In the genomic region with DNA sequence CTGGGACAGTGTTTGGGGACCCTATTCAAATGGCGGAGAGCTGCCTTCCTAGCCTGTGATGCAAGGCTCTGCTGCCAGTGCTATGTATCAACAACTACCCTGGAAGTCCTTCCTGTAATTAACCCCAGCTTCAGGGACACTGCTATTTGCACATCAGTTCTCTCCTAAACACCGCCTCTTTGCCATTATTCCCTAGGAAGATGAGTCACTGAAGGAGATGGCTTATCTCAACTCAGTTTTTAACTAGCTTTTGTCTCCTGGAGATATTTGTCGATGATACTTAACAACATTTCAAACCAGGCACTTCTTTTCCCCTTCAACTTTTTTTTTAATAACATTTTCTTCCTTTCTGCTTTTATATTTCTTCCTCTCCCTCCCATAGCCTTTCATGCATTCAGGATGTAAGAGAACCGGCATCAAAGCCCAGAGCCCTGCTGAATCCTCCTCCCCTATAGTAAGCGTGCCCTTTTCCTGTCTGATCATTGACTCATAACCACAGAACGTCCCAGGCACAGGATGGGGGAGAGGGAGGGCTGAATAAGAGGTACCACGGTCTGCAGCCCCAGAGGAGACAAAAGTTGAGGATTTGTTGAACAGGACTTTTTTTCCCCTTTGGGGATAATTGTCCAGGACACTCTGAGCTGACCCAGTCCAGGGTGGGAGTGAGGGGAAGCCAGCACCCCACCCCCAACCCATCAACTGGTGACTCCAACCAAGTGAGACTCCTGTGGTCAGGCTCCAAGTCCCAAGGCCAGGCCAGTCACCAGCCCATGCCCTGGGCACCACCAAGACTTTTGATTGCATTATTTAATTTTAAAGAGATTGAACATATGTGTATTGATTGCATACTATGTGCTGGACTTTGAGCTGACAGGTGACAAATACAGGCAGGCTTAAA, we compare ENCODE assay signal across 1 cellular context.
A peak's percentile ranks its signal among the peaks of the same experiment; 100 is the strongest.
TF ChIP-seq lines count a peak whose summit lies in the region.

No MANE protein-coding gene starts in this region.

TF ChIP-seq in HepG2, 621 proteins besides CTCF, POLR2A, EP300 and RAD21 (continued from another document):
- no peak for TF ChIP-seq KDM5B (CRISPR knock-in tag; IDR thresholded peaks at IDR 0.05; ENCODE audit: borderline replicate concordance)
- TF ChIP-seq CEBPB (IDR thresholded peaks at IDR 0.05; ENCODE audit: borderline replicate concordance, low read depth, low read length) = 0 out of 2 replicates have a peak, but pooled peaks have one; percentile 20
- no peak for TF ChIP-seq SOX13 (IDR thresholded peaks at IDR 0.05)
- TF ChIP-seq SOX13 (CRISPR knock-in tag; conservative IDR thresholded peaks at IDR 0.05 in 1 of 2, IDR thresholded peaks at IDR 0.05 in 1 of 2) = peak in 1 of 2 experiments; percentile 46; a peak in 1 of 4 replicates
- TF ChIP-seq FOXP1 (IDR thresholded peaks at IDR 0.05) = no peak
- peak; percentile 20; the same call in 1 of the 2 replicates for TF ChIP-seq FOXP1 (CRISPR knock-in tag; IDR thresholded peaks at IDR 0.05)
- no peak for TF ChIP-seq KLF13 (CRISPR knock-in tag; IDR thresholded peaks at IDR 0.05)
- TF ChIP-seq GABPB1 (CRISPR knock-in tag; IDR thresholded peaks at IDR 0.05) = peak; percentile 11; the same call in 1 of the 2 replicates
- TF ChIP-seq, protein P1, sequence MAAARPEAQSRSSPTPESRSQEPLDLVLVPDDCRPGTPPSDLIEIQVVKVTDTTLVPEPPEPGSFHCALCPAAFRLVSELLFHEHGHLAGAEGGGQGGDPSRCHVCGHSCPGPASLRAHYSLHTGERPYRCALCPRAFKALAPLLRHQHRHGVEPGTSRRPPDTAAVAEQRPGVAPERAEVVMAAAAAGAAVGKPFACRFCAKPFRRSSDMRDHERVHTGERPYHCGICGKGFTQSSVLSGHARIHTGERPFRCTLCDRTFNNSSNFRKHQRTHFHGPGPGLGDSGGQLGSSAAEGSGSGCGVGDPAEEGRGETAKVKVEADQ (CRISPR knock-in tag; IDR thresholded peaks at IDR 0.05; ENCODE audit: borderline replicate concordance) = no peak
- TF ChIP-seq SOX6 (IDR thresholded peaks at IDR 0.05) = no peak
- 0 out of 2 replicates have a peak, but pooled peaks have one; percentile 14 for TF ChIP-seq SOX6 (CRISPR knock-in tag; IDR thresholded peaks at IDR 0.05)
- peak; percentile 28; the same call in 1 of the 2 replicates for TF ChIP-seq RARA (CRISPR knock-in tag; IDR thresholded peaks at IDR 0.05)
- peak; percentile 56 for TF ChIP-seq FOSL2 (CRISPR knock-in tag; IDR thresholded peaks at IDR 0.05)
- TF ChIP-seq, protein P2, sequence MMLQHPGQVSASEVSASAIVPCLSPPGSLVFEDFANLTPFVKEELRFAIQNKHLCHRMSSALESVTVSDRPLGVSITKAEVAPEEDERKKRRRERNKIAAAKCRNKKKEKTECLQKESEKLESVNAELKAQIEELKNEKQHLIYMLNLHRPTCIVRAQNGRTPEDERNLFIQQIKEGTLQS (CRISPR knock-in tag; IDR thresholded peaks at IDR 0.05) = no peak
